In genomic region chr9:41229408-41230401, GRCh38 we compare ENCODE assay signal across 9 cellular contexts. TPM values are rescaled to one million over a fixed set of nuclear protein-coding genes. Genes with fewer than 3 reads are reported as not detected.
DNase-seq lines count a peak whose midpoint lies in the region; ATAC-seq and TF ChIP-seq lines count a peak whose summit lies in the region.
"Had no signal": no experiment of that assay in that cellular context is flagged by ENCODE, and none has a peak within 500 bp of the region (broad histone marks: within the 10 kb centered on the region; RNA-seq: fewer than 3 reads in every experiment).

No MANE protein-coding gene starts in this region.

- TF ChIP-seq POLR2A in suprapubic skin (IDR thresholded peaks at IDR 0.05) = no peak

- CTCF ChIA-PET in T-cell (lab: Charles Lee) = no interaction called here

- no peaks in the 10 kb centered on the region for H3K9me3 Mint-ChIP-seq in activated T-cell treated with anti-CD3 and anti-CD28 coated beads, Interleukin-2, amount 50 U/mL, for 72 hours
- H3K9me3 Mint-ChIP-seq in activated T-cell treated with anti-CD3 and anti-CD28 coated beads, Interleukin-2, amount 50 U/mL, for 24 hours = peaks cover 3% of the 10 kb centered on the region
- H3K9me3 Mint-ChIP-seq in T-cell = peaks cover 0 to 3% (median 3%) of the 10 kb centered on the region in 3 donors

- H3K27ac ChIP-seq in suprapubic skin = no peak overlapping the region
- H3K27ac ChIP-seq: testis had no signal

- DNase-seq in activated T-cell treated with anti-CD3 and anti-CD28 coated beads, Interleukin-2, amount 50 U/mL, for 72 hours = peak in 1 of 2 donors; percentile 1
- no peak for DNase-seq in activated T-cell treated with anti-CD3 and anti-CD28 coated beads, Interleukin-2, amount 50 U/mL, for 24 hours
- DNase-seq in T-cell (peak in 1 of 34 experiments; percentile 16), iPS-NIHi11 (ENCODE audit: low spot score) (peak; percentile 4), suprapubic skin (ENCODE audit: low spot score in 2 of 2) (peak; percentile 64 to 82), GF-D8 (lab: John Stamatoyannopoulos, UW) (no peak)
- DNase-seq: testis had no signal

- no peaks in the 10 kb centered on the region for H3K27me3 Mint-ChIP-seq in activated T-cell treated with anti-CD3 and anti-CD28 coated beads, Interleukin-2, amount 50 U/mL, for 72 hours (ENCODE audit: low read depth)
- peaks cover 6% of the 10 kb centered on the region for H3K27me3 Mint-ChIP-seq in activated T-cell treated with anti-CD3 and anti-CD28 coated beads, Interleukin-2, amount 50 U/mL, for 24 hours
- no peaks in the 10 kb centered on the region for H3K27me3 Mint-ChIP-seq in T-cell

- no peak overlapping the region for H3K27ac Mint-ChIP-seq in activated T-cell treated with anti-CD3 and anti-CD28 coated beads, Interleukin-2, amount 50 U/mL, for 72 hours
- H3K27ac Mint-ChIP-seq in activated T-cell treated with anti-CD3 and anti-CD28 coated beads, Interleukin-2, amount 50 U/mL, for 24 hours = no peak overlapping the region
- no peak overlapping the region for H3K27ac Mint-ChIP-seq in T-cell

- no peak for TF ChIP-seq EP300 in suprapubic skin (IDR thresholded peaks at IDR 0.05)

- no peaks in the 10 kb centered on the region for H3K27me3 ChIP-seq in suprapubic skin
- H3K27me3 ChIP-seq: testis had no signal

- H3K4me3 Mint-ChIP-seq in activated T-cell treated with anti-CD3 and anti-CD28 coated beads, Interleukin-2, amount 50 U/mL, for 72 hours = no peak overlapping the region
- no peak overlapping the region for H3K4me3 Mint-ChIP-seq in activated T-cell treated with anti-CD3 and anti-CD28 coated beads, Interleukin-2, amount 50 U/mL, for 24 hours
- H3K4me3 Mint-ChIP-seq in T-cell = no peak overlapping the region

- H3K4me1 ChIP-seq in suprapubic skin = no peaks in the 10 kb centered on the region
- H3K4me1 ChIP-seq: testis had no signal

- H3K9me3 ChIP-seq in suprapubic skin = peaks cover 2% of the 10 kb centered on the region
- H3K9me3 ChIP-seq: testis had no signal

- no peak overlapping the region for H3K4me3 ChIP-seq in suprapubic skin
- H3K4me3 ChIP-seq: testis had no signal

- no peak for TF ChIP-seq CTCF in suprapubic skin (IDR thresholded peaks at IDR 0.05)

- H3K36me3 Mint-ChIP-seq in activated T-cell treated with anti-CD3 and anti-CD28 coated beads, Interleukin-2, amount 50 U/mL, for 72 hours (ENCODE audit: insufficient read depth in 2 of 2) = no peaks in the 10 kb centered on the region
- H3K36me3 Mint-ChIP-seq in activated T-cell treated with anti-CD3 and anti-CD28 coated beads, Interleukin-2, amount 50 U/mL, for 24 hours (ENCODE audit: low read depth) = no peaks in the 10 kb centered on the region
- H3K36me3 Mint-ChIP-seq in T-cell = no peaks in the 10 kb centered on the region

- 60% methylated on average over 7 of the region's 7 CpGs for WGBS in suprapubic skin

- H3K36me3 ChIP-seq in suprapubic skin = no peaks in the 10 kb centered on the region

- ATAC-seq in activated T-cell treated with anti-CD3 and anti-CD28 coated beads, Interleukin-2, amount 50 U/mL, for 72 hours (replicated peaks in 1 of 2) = peak; percentile 48 to 69
- ATAC-seq in T-cell (replicated peaks in 1 of 4) (peak in 3 of 4 experiments; percentile 37 to 56 (median 47)), GM21737 (IDR thresholded peaks at IDR 0.05; ENCODE audit: unreplicated experiment) (no peak), HG03378 (IDR thresholded peaks at IDR 0.05; ENCODE audit: unreplicated experiment) (no peak)

- H3K4me1 Mint-ChIP-seq in activated T-cell treated with anti-CD3 and anti-CD28 coated beads, Interleukin-2, amount 50 U/mL, for 72 hours (ENCODE audit: low read depth) = no peaks in the 10 kb centered on the region
- peaks cover 2% of the 10 kb centered on the region for H3K4me1 Mint-ChIP-seq in activated T-cell treated with anti-CD3 and anti-CD28 coated beads, Interleukin-2, amount 50 U/mL, for 24 hours (ENCODE audit: low read depth)
- H3K4me1 Mint-ChIP-seq in T-cell = no peaks in the 10 kb centered on the region

- POLR2A ChIA-PET in T-cell (lab: Charles Lee) = no interaction called here

RNA-seq across cellular contexts. Expression of gene ZNG1F, which starts 40.6 kb away (rescaled TPM):
- total RNA-seq in activated T-cell treated with anti-CD3 and anti-CD28 coated beads, Interleukin-2, amount 50 U/mL, for 72 hours = 10 to 100 TPM in 1 of 2 donors, 1 to 10 TPM in 1; 8.2 to 15.2 TPM
- 10 to 100 TPM; 10.4 to 12.5 (median 11.0) TPM for total RNA-seq in T-cell
- 10 to 100 TPM in 2 of 4 donors, 1 to 10 TPM in 2; 8.1 to 20.8 (median 12.4) TPM for total RNA-seq in suprapubic skin

Comparison
In these comparisons a context has a peak if more than half of its experiments do, and no peak if none do; other contexts are left out.
1. ATAC-seq: peak in activated T-cell treated with anti-CD3 and anti-CD28 coated beads, Interleukin-2, amount 50 U/mL, for 72 hours (2 of 2) and T-cell (3 of 4); none in GM21737 (single experiment) and HG03378 (single experiment).
2. DNase-seq: peak in iPS-NIHi11 (single experiment) and suprapubic skin (2 of 2); none in activated T-cell treated with anti-CD3 and anti-CD28 coated beads, Interleukin-2, amount 50 U/mL, for 24 hours (single experiment) and GF-D8 (single experiment).